Comparison of ENCODE assay signal across 21 cellular contexts in genomic region chr17:35705705-35706104, GRCh38. TPM values are rescaled to one million over a fixed set of nuclear protein-coding genes. Genes with fewer than 3 reads are reported as not detected.
A peak's percentile ranks its signal among the peaks of the same experiment; 100 is the strongest.
DNase-seq lines count a peak whose midpoint lies in the region; ATAC-seq, FAIRE-seq and TF ChIP-seq lines count a peak whose summit lies in the region.
"Had no signal": no experiment of that assay in that cellular context is flagged by ENCODE, and none has a peak within 500 bp of the region (broad histone marks: within the 10 kb centered on the region; RNA-seq: fewer than 3 reads in every experiment).

No MANE protein-coding gene starts in this region.

- H3K36me3 Mint-ChIP-seq in memory B cell: peaks cover 23% of the 10 kb centered on the region

- no peak for TF ChIP-seq EP300 in A549 (IDR thresholded peaks at IDR 0.05)

- H3K9me3 Mint-ChIP-seq in memory B cell: no peaks in the 10 kb centered on the region
- H3K9me3 Mint-ChIP-seq: H9 had no signal

- no peak for TF ChIP-seq POLR2A in A549 (IDR thresholded peaks at IDR 0.05; ENCODE audit: low read length)

- intact Hi-C loops in aorta (cut with DNase I): no loop called here

- H3K27ac Mint-ChIP-seq in memory B cell: peak overlapping the region; percentile 60
- H3K27ac Mint-ChIP-seq: H9 had no signal

- no peaks in the 10 kb centered on the region for H3K9me3 ChIP-seq in A549
- H3K9me3 ChIP-seq in aorta (ENCODE audit: control insufficient read depth, low read length): no peaks in the 10 kb centered on the region

- POLR2A ChIA-PET in A549 (lab: Yijun Ruan, JAX): no interaction called here

- peak overlapping the region; percentile 1; the same call in 1 of the 3 replicates for H3K4me2 ChIP-seq in A549
- H3K4me2 ChIP-seq: PC-9 had no signal

- TF ChIP-seq CTCF in A549 (IDR thresholded peaks at IDR 0.05) (no peak), bronchial epithelial cell (IDR thresholded peaks at IDR 0.05; ENCODE audit: insufficient read depth, low read length, severe bottlenecking) (no peak)

- H3K27me3 ChIP-seq in bronchial epithelial cell (ENCODE audit: control insufficient read depth, insufficient read depth, low read length) (no peaks in the 10 kb centered on the region), aorta (ENCODE audit: control insufficient read depth in 1 of 2, insufficient read depth in 2 of 2, low read length in 1 of 2) (no peaks in the 10 kb centered on the region)

- DNase-seq in A549 (ENCODE audit: low read depth in 1 of 2, low spot score in 1 of 2) (no peak), DMS153 treated with DMSO at 0.1 percent for 48 hours (lab: John Stamatoyannopoulos, UW; ENCODE audit: unreplicated experiment) (peak; percentile 16), bronchial epithelial cell (ENCODE audit: low read depth) (peak; percentile 30), memory B cell (ENCODE audit: low spot score in 2 of 2) (no peak), aorta (no peak), AG08396 (ENCODE audit: low spot score) (no peak)
- DNase-seq: ACHN, AML-193, GF-D8, H9, IMR-90, NCI-H1436, NCI-H1930, NCI-H446, PC-9 had no signal

- no peaks in the 10 kb centered on the region for H3K27me3 Mint-ChIP-seq in memory B cell

- 45% methylated on average over 5 of the region's 5 CpGs for WGBS in A549 (ENCODE audit: missing lambda C conversion rate)
- WGBS in aorta, 2 donors: 64 to 77% methylated on average over 5 of the region's 5 CpGs

- H3K36me3 ChIP-seq in bronchial epithelial cell (ENCODE audit: control insufficient read depth, insufficient read depth, low read length): peaks cover 2% of the 10 kb centered on the region
- H3K36me3 ChIP-seq in aorta (ENCODE audit: control insufficient read depth in 1 of 2, insufficient read depth in 2 of 2, low read length in 1 of 2): no peaks in the 10 kb centered on the region

- ATAC-seq in A549: peak; percentile 28 to 64; a peak in 4 of 6 replicates
- ATAC-seq in memory B cell (ENCODE audit: low read depth): no peak
- no peak for ATAC-seq in aorta (ENCODE audit: low FRiP score)
- ATAC-seq in GM21528 (IDR thresholded peaks at IDR 0.05; ENCODE audit: low FRiP score, unreplicated experiment): no peak

- no peak for FAIRE-seq in A549 (lab: Jason Lieb, UNC)
- no peak for FAIRE-seq in bronchial epithelial cell (lab: Jason Lieb, UNC)

- CTCF ChIA-PET in A549 (lab: Yijun Ruan, JAX): interaction anchor here (0.9 to 3.4 kb wide), 6 partner anchors 11 to 98 kb away, joined by 3 to 18 read pairs (median 6); no protein-coding TSS in a partner anchor

- peaks cover 26% of the 10 kb centered on the region for H3K4me1 Mint-ChIP-seq in memory B cell
- H3K4me1 Mint-ChIP-seq: H9 had no signal

- H3K4me3 ChIP-seq in A549 (no peak overlapping the region), bronchial epithelial cell (ENCODE audit: low read depth, low read length) (no peak overlapping the region), aorta (ENCODE audit: low read length in 2 of 2) (no peak overlapping the region)
- H3K4me3 ChIP-seq: PC-9 had no signal

- H3K4me3 Mint-ChIP-seq in memory B cell: no peak overlapping the region
- H3K4me3 Mint-ChIP-seq: H9 had no signal

- TF ChIP-seq RAD21 in A549 (conservative IDR thresholded peaks at IDR 0.05 in 1 of 2, IDR thresholded peaks at IDR 0.05 in 1 of 2): no peak

- H3K27ac ChIP-seq in A549 (no peak overlapping the region; a peak in 2 of 6 replicates), aorta (ENCODE audit: low read depth in 1 of 2, low read length in 2 of 2) (no peak overlapping the region)
- H3K27ac ChIP-seq: C4-2B, HL-60, PC-9, RWPE1 had no signal

- H3K4me1 ChIP-seq in A549 (peaks cover 31% of the 10 kb centered on the region), aorta (ENCODE audit: control insufficient read depth in 1 of 2, insufficient read depth in 2 of 2, low read length in 2 of 2) (no peaks in the 10 kb centered on the region)

TF ChIP-seq in A549, 52 proteins besides CTCF, POLR2A, EP300 and RAD21:
- TF ChIP-seq POLR2AphosphoS2 (conservative IDR thresholded peaks at IDR 0.05; ENCODE audit: low read length) (no peak), PBX3 (IDR thresholded peaks at IDR 0.05) (no peak), KDM5A (IDR thresholded peaks at IDR 0.05) (no peak), JUNB (IDR thresholded peaks at IDR 0.05) (no peak), REST (IDR thresholded peaks at IDR 0.05) (no peak), PHF8 (IDR thresholded peaks at IDR 0.05; ENCODE audit: borderline replicate concordance, low read depth) (no peak), CEBPB (IDR thresholded peaks at IDR 0.05) (no peak), HES2 (IDR thresholded peaks at IDR 0.05) (no peak), NR3C1 (IDR thresholded peaks at IDR 0.05) (no peak), CHD4 (IDR thresholded peaks at IDR 0.05; ENCODE audit: borderline replicate concordance) (no peak), ZSCAN20 (CRISPR knock-in tag; IDR thresholded peaks at IDR 0.05) (no peak), HOXB5 (CRISPR knock-in tag; IDR thresholded peaks at IDR 0.05) (no peak), CBX8 (IDR thresholded peaks at IDR 0.05) (no peak), RFX5 (IDR thresholded peaks at IDR 0.05) (no peak), RNF2 (IDR thresholded peaks at IDR 0.05; ENCODE audit: borderline replicate concordance, low read depth) (no peak), ZNF302 (CRISPR knock-in tag; IDR thresholded peaks at IDR 0.05) (no peak)

RNA-seq across cellular contexts. Expression of gene RASL10B, which starts 25.7 kb away (rescaled TPM):
- polyA plus RNA-seq in A549 (2011; rRNA removed) (0.05 and 0.07 TPM in 2 replicates), A549 (2017; fragmentation: RNase III; extraction: RNeasy Plus Mini Kit Qiagen cat#74134 plus additional on column Dnase treatment) (0.10 to 0.26 TPM (median 0.24 TPM) in 3 replicates), aorta (1 to 10 TPM in 1 of 2 donors, under 1 TPM in 1; 0.31 to 1.3 TPM)
- 0.12 and 0.17 TPM in 2 replicates for polyA plus RNA-seq in A549 (2012; cell fraction: cytosol; rRNA removed)
- 0.11 and 0.31 TPM in 2 replicates for polyA plus RNA-seq in A549 (2012; cell fraction: nucleus; rRNA removed)
- polyA minus RNA-seq in A549 (2011; rRNA and poly(A)+ RNA removed): 0.21 and 0.34 TPM in 2 replicates
- total RNA-seq in bronchial epithelial cell (0.51 and 0.53 TPM in 2 replicates), aorta (1 to 10 TPM; 1.3 to 3.5 TPM)

RNA-seq across cellular contexts. Expression of gene GAS2L2, which starts 47.3 kb away (rescaled TPM):
- polyA plus RNA-seq in A549 (2011; rRNA removed): 0.06 and 0.12 TPM in 2 replicates
- 0.04 TPM in 2 replicates for polyA plus RNA-seq in A549 (2012; cell fraction: cytosol; rRNA removed)
- 0.34 and 0.42 TPM in 2 replicates for polyA plus RNA-seq in A549 (2012; cell fraction: nucleus; rRNA removed)
- 0.09 to 0.15 TPM (median 0.13 TPM) in 3 replicates for polyA plus RNA-seq in A549 (2017; fragmentation: RNase III; extraction: RNeasy Plus Mini Kit Qiagen cat#74134 plus additional on column Dnase treatment)
- 0.04 and 0.10 TPM in 2 replicates for polyA minus RNA-seq in A549 (2011; rRNA and poly(A)+ RNA removed)
- under 0.01 TPM in 1 of 2 replicates, not detected in the other for total RNA-seq in bronchial epithelial cell
- not detected for total RNA-seq in aorta
- polyA plus RNA-seq in aorta: under 1 TPM in 1 of 2 donors, not detected in 1; 0.05 TPM
- total RNA-seq: H9, IMR-90, M059J, PC-9 had no signal

RNA-seq across cellular contexts. Expression of gene C17orf50, which starts 55.0 kb away (rescaled TPM):
- polyA plus RNA-seq in A549 (2011; rRNA removed) (0.19 TPM in 1 of 2 replicates, not detected in the other), A549 (2017; fragmentation: RNase III; extraction: RNeasy Plus Mini Kit Qiagen cat#74134 plus additional on column Dnase treatment) (0.12 to 0.28 TPM (median 0.22 TPM) in 3 replicates), aorta (not detected)
- polyA plus RNA-seq in A549 (2012; cell fraction: cytosol; rRNA removed): 0.31 and 0.32 TPM in 2 replicates
- polyA plus RNA-seq in A549 (2012; cell fraction: nucleus; rRNA removed): 0.24 TPM in 1 of 2 replicates, not detected in the other
- polyA minus RNA-seq in A549 (2011; rRNA and poly(A)+ RNA removed): not detected in 2 replicates
- total RNA-seq in bronchial epithelial cell (not detected in 2 replicates), aorta (not detected)
- total RNA-seq: H9, HT1080, IMR-90, M059J, PC-9 had no signal
- polyA plus RNA-seq: IMR-90 had no signal

Comparison
In these comparisons a context has a peak if more than half of its experiments do, and no peak if none do; other contexts are left out.
1. ATAC-seq: peak in A549 (2 of 2); none in memory B cell (single experiment), aorta (single experiment) and GM21528 (single experiment).
2. DNase-seq: peak in DMS153 treated with DMSO at 0.1 percent for 48 hours (single experiment) and bronchial epithelial cell (single experiment); none in A549 (0 of 2), memory B cell (0 of 2), aorta (0 of 2) and AG08396 (single experiment).